In genomic region chr2:26938399-26938798, GRCh38 we compare ENCODE assay signal across 1 cellular context.
A peak's percentile ranks its signal among the peaks of the same experiment; 100 is the strongest.
TF ChIP-seq lines count a peak whose summit lies in the region.

No MANE protein-coding gene starts in this region.

TF ChIP-seq in K562, 482 proteins besides CTCF, POLR2A, EP300 and RAD21 (continued from another document and continues in another):
- TF ChIP-seq HIVEP1 (CRISPR knock-in tag; IDR thresholded peaks at IDR 0.05): no peak
- TF ChIP-seq ZNF431 (CRISPR knock-in tag; IDR thresholded peaks at IDR 0.05): no peak
- no peak for TF ChIP-seq CREM (IDR thresholded peaks at IDR 0.05; ENCODE audit: low read depth)
- no peak for TF ChIP-seq DMBX1 (CRISPR knock-in tag; IDR thresholded peaks at IDR 0.05; ENCODE audit: borderline replicate concordance)
- TF ChIP-seq RREB1 (CRISPR knock-in tag; IDR thresholded peaks at IDR 0.05): 0 out of 2 replicates have a peak, but pooled peaks have one; percentile 78
- TF ChIP-seq CHAMP1 (IDR thresholded peaks at IDR 0.05): no peak
- no peak for TF ChIP-seq PTTG1 (tag; IDR thresholded peaks at IDR 0.05; ENCODE audit: low read depth)
- TF ChIP-seq ETV1 (tag; conservative IDR thresholded peaks at IDR 0.05; ENCODE audit: low read depth): no peak
- TF ChIP-seq, protein P1, sequence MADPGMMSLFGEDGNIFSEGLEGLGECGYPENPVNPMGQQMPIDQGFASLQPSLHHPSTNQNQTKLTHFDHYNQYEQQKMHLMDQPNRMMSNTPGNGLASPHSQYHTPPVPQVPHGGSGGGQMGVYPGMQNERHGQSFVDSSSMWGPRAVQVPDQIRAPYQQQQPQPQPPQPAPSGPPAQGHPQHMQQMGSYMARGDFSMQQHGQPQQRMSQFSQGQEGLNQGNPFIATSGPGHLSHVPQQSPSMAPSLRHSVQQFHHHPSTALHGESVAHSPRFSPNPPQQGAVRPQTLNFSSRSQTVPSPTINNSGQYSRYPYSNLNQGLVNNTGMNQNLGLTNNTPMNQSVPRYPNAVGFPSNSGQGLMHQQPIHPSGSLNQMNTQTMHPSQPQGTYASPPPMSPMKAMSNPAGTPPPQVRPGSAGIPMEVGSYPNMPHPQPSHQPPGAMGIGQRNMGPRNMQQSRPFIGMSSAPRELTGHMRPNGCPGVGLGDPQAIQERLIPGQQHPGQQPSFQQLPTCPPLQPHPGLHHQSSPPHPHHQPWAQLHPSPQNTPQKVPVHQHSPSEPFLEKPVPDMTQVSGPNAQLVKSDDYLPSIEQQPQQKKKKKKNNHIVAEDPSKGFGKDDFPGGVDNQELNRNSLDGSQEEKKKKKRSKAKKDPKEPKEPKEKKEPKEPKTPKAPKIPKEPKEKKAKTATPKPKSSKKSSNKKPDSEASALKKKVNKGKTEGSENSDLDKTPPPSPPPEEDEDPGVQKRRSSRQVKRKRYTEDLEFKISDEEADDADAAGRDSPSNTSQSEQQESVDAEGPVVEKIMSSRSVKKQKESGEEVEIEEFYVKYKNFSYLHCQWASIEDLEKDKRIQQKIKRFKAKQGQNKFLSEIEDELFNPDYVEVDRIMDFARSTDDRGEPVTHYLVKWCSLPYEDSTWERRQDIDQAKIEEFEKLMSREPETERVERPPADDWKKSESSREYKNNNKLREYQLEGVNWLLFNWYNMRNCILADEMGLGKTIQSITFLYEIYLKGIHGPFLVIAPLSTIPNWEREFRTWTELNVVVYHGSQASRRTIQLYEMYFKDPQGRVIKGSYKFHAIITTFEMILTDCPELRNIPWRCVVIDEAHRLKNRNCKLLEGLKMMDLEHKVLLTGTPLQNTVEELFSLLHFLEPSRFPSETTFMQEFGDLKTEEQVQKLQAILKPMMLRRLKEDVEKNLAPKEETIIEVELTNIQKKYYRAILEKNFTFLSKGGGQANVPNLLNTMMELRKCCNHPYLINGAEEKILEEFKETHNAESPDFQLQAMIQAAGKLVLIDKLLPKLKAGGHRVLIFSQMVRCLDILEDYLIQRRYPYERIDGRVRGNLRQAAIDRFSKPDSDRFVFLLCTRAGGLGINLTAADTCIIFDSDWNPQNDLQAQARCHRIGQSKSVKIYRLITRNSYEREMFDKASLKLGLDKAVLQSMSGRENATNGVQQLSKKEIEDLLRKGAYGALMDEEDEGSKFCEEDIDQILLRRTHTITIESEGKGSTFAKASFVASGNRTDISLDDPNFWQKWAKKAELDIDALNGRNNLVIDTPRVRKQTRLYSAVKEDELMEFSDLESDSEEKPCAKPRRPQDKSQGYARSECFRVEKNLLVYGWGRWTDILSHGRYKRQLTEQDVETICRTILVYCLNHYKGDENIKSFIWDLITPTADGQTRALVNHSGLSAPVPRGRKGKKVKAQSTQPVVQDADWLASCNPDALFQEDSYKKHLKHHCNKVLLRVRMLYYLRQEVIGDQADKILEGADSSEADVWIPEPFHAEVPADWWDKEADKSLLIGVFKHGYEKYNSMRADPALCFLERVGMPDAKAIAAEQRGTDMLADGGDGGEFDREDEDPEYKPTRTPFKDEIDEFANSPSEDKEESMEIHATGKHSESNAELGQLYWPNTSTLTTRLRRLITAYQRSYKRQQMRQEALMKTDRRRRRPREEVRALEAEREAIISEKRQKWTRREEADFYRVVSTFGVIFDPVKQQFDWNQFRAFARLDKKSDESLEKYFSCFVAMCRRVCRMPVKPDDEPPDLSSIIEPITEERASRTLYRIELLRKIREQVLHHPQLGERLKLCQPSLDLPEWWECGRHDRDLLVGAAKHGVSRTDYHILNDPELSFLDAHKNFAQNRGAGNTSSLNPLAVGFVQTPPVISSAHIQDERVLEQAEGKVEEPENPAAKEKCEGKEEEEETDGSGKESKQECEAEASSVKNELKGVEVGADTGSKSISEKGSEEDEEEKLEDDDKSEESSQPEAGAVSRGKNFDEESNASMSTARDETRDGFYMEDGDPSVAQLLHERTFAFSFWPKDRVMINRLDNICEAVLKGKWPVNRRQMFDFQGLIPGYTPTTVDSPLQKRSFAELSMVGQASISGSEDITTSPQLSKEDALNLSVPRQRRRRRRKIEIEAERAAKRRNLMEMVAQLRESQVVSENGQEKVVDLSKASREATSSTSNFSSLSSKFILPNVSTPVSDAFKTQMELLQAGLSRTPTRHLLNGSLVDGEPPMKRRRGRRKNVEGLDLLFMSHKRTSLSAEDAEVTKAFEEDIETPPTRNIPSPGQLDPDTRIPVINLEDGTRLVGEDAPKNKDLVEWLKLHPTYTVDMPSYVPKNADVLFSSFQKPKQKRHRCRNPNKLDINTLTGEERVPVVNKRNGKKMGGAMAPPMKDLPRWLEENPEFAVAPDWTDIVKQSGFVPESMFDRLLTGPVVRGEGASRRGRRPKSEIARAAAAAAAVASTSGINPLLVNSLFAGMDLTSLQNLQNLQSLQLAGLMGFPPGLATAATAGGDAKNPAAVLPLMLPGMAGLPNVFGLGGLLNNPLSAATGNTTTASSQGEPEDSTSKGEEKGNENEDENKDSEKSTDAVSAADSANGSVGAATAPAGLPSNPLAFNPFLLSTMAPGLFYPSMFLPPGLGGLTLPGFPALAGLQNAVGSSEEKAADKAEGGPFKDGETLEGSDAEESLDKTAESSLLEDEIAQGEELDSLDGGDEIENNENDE (IDR thresholded peaks at IDR 0.05; ENCODE audit: low read depth, low read length): no peak
- 0 out of 4 replicates have a peak, but pooled peaks of 1 of the 2 experiments have one; percentile 31 for TF ChIP-seq RCOR1 (IDR thresholded peaks at IDR 0.05; ENCODE audit: borderline replicate concordance in 1 of 2, low read depth in 2 of 2, low read length in 2 of 2)
- TF ChIP-seq, protein P2, sequence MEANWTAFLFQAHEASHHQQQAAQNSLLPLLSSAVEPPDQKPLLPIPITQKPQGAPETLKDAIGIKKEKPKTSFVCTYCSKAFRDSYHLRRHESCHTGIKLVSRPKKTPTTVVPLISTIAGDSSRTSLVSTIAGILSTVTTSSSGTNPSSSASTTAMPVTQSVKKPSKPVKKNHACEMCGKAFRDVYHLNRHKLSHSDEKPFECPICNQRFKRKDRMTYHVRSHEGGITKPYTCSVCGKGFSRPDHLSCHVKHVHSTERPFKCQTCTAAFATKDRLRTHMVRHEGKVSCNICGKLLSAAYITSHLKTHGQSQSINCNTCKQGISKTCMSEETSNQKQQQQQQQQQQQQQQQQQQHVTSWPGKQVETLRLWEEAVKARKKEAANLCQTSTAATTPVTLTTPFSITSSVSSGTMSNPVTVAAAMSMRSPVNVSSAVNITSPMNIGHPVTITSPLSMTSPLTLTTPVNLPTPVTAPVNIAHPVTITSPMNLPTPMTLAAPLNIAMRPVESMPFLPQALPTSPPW (CRISPR knock-in tag; IDR thresholded peaks at IDR 0.05): 0 out of 2 replicates have a peak, but pooled peaks have one; percentile 51
- peak; percentile 72 for TF ChIP-seq CBFA2T3 (IDR thresholded peaks at IDR 0.05)
- TF ChIP-seq SREBF2 (CRISPR knock-in tag; IDR thresholded peaks at IDR 0.05): no peak
- TF ChIP-seq LARP7 (IDR thresholded peaks at IDR 0.05): no peak
- TF ChIP-seq HOMEZ (CRISPR knock-in tag; IDR thresholded peaks at IDR 0.05): no peak
- no peak for TF ChIP-seq ADNP (tag; IDR thresholded peaks at IDR 0.05)
- no peak for TF ChIP-seq ZNF766 (CRISPR knock-in tag; conservative IDR thresholded peaks at IDR 0.05)
- TF ChIP-seq KLF6 (CRISPR knock-in tag; IDR thresholded peaks at IDR 0.05; ENCODE audit: borderline replicate concordance): no peak
- TF ChIP-seq, protein P3, sequence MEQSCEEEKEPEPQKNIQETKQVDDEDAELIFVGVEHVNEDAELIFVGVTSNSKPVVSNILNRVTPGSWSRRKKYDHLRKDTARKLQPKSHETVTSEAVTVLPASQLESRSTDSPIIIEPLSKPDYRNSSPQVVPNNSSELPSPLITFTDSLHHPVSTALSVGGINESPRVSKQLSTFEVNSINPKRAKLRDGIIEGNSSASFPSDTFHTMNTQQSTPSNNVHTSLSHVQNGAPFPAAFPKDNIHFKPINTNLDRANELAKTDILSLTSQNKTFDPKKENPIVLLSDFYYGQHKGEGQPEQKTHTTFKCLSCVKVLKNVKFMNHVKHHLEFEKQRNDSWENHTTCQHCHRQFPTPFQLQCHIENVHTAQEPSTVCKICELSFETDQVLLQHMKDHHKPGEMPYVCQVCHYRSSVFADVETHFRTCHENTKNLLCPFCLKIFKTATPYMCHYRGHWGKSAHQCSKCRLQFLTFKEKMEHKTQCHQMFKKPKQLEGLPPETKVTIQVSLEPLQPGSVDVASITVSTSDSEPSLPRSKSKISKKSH (CRISPR knock-in tag; IDR thresholded peaks at IDR 0.05): no peak
- no peak for TF ChIP-seq GTF2F1 (IDR thresholded peaks at IDR 0.05; ENCODE audit: low read depth, low read length)
- no peak for TF ChIP-seq POLR3A (IDR thresholded peaks at IDR 0.05; ENCODE audit: borderline replicate concordance, extremely low read depth, insufficient read depth, insufficient read length)
- TF ChIP-seq ZEB2 (IDR thresholded peaks at IDR 0.05): no peak
- TF ChIP-seq LEF1 (IDR thresholded peaks at IDR 0.05): no peak
- no peak for TF ChIP-seq EHMT2 (IDR thresholded peaks at IDR 0.05)
- 0 out of 4 replicates have a peak, but pooled peaks of 1 of the 2 experiments have one; percentile 17 for TF ChIP-seq KDM1A (IDR thresholded peaks at IDR 0.05)
- TF ChIP-seq, protein P4, sequence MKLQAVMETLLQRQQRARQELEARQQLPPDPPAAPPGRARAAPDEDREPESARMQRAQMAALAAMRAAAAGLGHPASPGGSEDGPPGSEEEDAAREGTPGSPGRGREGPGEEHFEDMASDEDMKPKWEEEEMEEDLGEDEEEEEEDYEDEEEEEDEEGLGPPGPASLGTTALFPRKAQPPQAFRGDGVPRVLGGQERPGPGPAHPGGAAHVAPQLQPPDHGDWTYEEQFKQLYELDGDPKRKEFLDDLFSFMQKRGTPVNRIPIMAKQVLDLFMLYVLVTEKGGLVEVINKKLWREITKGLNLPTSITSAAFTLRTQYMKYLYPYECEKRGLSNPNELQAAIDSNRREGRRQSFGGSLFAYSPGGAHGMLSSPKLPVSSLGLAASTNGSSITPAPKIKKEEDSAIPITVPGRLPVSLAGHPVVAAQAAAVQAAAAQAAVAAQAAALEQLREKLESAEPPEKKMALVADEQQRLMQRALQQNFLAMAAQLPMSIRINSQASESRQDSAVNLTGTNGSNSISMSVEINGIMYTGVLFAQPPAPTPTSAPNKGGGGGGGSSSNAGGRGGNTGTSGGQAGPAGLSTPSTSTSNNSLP (IDR thresholded peaks at IDR 0.05; ENCODE audit: borderline replicate concordance, low read depth, low read length): no peak
- no peak for TF ChIP-seq CHD4 (IDR thresholded peaks at IDR 0.05; ENCODE audit: insufficient read depth, insufficient replicate concordance, low read depth, low read length, poor library complexity, severe bottlenecking)
